Comparison of ENCODE assay signal across 12 cellular contexts in genomic region chr20:39829713-39830112, GRCh38.
A peak's percentile ranks its signal among the peaks of the same experiment; 100 is the strongest.
DNase-seq lines count a peak whose midpoint lies in the region; ATAC-seq lines count a peak whose summit lies in the region.
"Had no signal": no experiment of that assay in that cellular context is flagged by ENCODE, and none has a peak within 500 bp of the region (broad histone marks: within the 10 kb centered on the region; RNA-seq: fewer than 3 reads in every experiment).

No MANE protein-coding gene starts in this region.

- H3K36me3 Mint-ChIP-seq in activated CD4-positive, alpha-beta T cell treated with anti-CD3 and anti-CD28 coated beads for 36 hours (ENCODE audit: low read depth): no peaks in the 10 kb centered on the region
- no peaks in the 10 kb centered on the region for H3K36me3 Mint-ChIP-seq in stimulated activated naive B cell treated with anti-CD40 and anti-IgM and Interleukin-4, amounts not matched to agents 10 μg/mL and 1 μg/mL and 100 μg/mL, for 72 hours

- intact Hi-C loops in activated CD4-positive, alpha-beta T cell treated with anti-CD3 and anti-CD28 coated beads for 36 hours (cut with DNase I, micrococcal nuclease): no loop called here

- CTCF ChIA-PET in activated CD4-positive, alpha-beta T cell treated with anti-CD3 and anti-CD28 coated beads for 36 hours (lab: Charles Lee): interaction anchor here (0.6 kb wide), 2 partner anchors 270 to 1114 kb away, joined by 3 read pairs; no protein-coding TSS in a partner anchor

- H3K4me3 Mint-ChIP-seq in activated CD4-positive, alpha-beta T cell treated with anti-CD3 and anti-CD28 coated beads for 36 hours: no peak overlapping the region
- H3K4me3 Mint-ChIP-seq in stimulated activated naive B cell treated with anti-CD40 and anti-IgM and Interleukin-4, amounts not matched to agents 10 μg/mL and 1 μg/mL and 100 μg/mL, for 72 hours: peak overlapping the region in 1 of 2 donors; percentile 43

- no peak overlapping the region for H3K27ac Mint-ChIP-seq in activated CD4-positive, alpha-beta T cell treated with anti-CD3 and anti-CD28 coated beads for 36 hours
- H3K27ac Mint-ChIP-seq in stimulated activated naive B cell treated with anti-CD40 and anti-IgM and Interleukin-4, amounts not matched to agents 10 μg/mL and 1 μg/mL and 100 μg/mL, for 72 hours: no peak overlapping the region

- no peak for ATAC-seq in activated CD4-positive, alpha-beta T cell treated with anti-CD3 and anti-CD28 coated beads for 36 hours
- ATAC-seq in HG02623 (IDR thresholded peaks at IDR 0.05; ENCODE audit: unreplicated experiment): peak; percentile 68
- peak; percentile 63 for ATAC-seq in HG03575 (IDR thresholded peaks at IDR 0.05; ENCODE audit: extremely low read depth, insufficient number of reproducible peaks, low FRiP score, unreplicated experiment)
- peak; percentile 93 to 96 for ATAC-seq in stimulated activated naive B cell treated with anti-CD40 and anti-IgM and Interleukin-4, amounts not matched to agents 10 μg/mL and 1 μg/mL and 100 μg/mL, for 72 hours (replicated peaks)
- ATAC-seq: body of pancreas, foreskin keratinocyte had no signal

- DNase-seq in activated CD4-positive, alpha-beta T cell treated with anti-CD3 and anti-CD28 coated beads for 36 hours: peak; percentile 30
- no peak for DNase-seq in activated CD4-positive, alpha-beta T cell treated with anti-CD3 and anti-CD28 coated beads for 4 hours
- DNase-seq in stimulated activated naive B cell treated with anti-CD40 and anti-IgM and Interleukin-4, amounts not matched to agents 10 μg/mL and 1 μg/mL and 100 μg/mL, for 72 hours: peak; percentile 29
- DNase-seq in AG08395 (ENCODE audit: low spot score): no peak
- no peak for DNase-seq in activated CD8-positive, alpha-beta memory T cell treated with anti-CD3 and anti-CD28 coated beads, Interleukin-2, amount 50 U/mL, for 4 hours
- DNase-seq in stimulated activated CD4-positive, alpha-beta T cell treated with anti-CD3 and anti-CD28 coated beads, Interleukin-1b, Interleukin-23, amount 100 ng/mL, for 48 hours: no peak
- DNase-seq: 8988T, body of pancreas, foreskin keratinocyte, ovary had no signal

- POLR2A ChIA-PET in activated CD4-positive, alpha-beta T cell treated with anti-CD3 and anti-CD28 coated beads for 36 hours (lab: Charles Lee): interaction anchor here (0.7 kb wide), 1 partner anchor 354 kb away, joined by 3 read pairs; no protein-coding TSS in a partner anchor

- H3K27me3 Mint-ChIP-seq in activated CD4-positive, alpha-beta T cell treated with anti-CD3 and anti-CD28 coated beads for 36 hours: peaks cover 13% of the 10 kb centered on the region
- H3K27me3 Mint-ChIP-seq in stimulated activated naive B cell treated with anti-CD40 and anti-IgM and Interleukin-4, amounts not matched to agents 10 μg/mL and 1 μg/mL and 100 μg/mL, for 72 hours: peaks cover 0 to 4% of the 10 kb centered on the region in 2 donors

- no peaks in the 10 kb centered on the region for H3K4me1 Mint-ChIP-seq in activated CD4-positive, alpha-beta T cell treated with anti-CD3 and anti-CD28 coated beads for 36 hours
- peaks cover 6 to 12% of the 10 kb centered on the region in 2 donors for H3K4me1 Mint-ChIP-seq in stimulated activated naive B cell treated with anti-CD40 and anti-IgM and Interleukin-4, amounts not matched to agents 10 μg/mL and 1 μg/mL and 100 μg/mL, for 72 hours

- peaks cover 5% of the 10 kb centered on the region for H3K9me3 Mint-ChIP-seq in activated CD4-positive, alpha-beta T cell treated with anti-CD3 and anti-CD28 coated beads for 36 hours (ENCODE audit: low read depth)
- peaks cover 0 to 3% of the 10 kb centered on the region in 2 donors for H3K9me3 Mint-ChIP-seq in stimulated activated naive B cell treated with anti-CD40 and anti-IgM and Interleukin-4, amounts not matched to agents 10 μg/mL and 1 μg/mL and 100 μg/mL, for 72 hours

Comparison
In these comparisons a context has a peak if more than half of its experiments do, and no peak if none do; other contexts are left out.
1. DNase-seq: peak in activated CD4-positive, alpha-beta T cell treated with anti-CD3 and anti-CD28 coated beads for 36 hours (single experiment) and stimulated activated naive B cell treated with anti-CD40 and anti-IgM and Interleukin-4, amounts not matched to agents 10 μg/mL and 1 μg/mL and 100 μg/mL, for 72 hours (single experiment); none in activated CD4-positive, alpha-beta T cell treated with anti-CD3 and anti-CD28 coated beads for 4 hours (0 of 2), AG08395 (single experiment), activated CD8-positive, alpha-beta memory T cell treated with anti-CD3 and anti-CD28 coated beads, Interleukin-2, amount 50 U/mL, for 4 hours (single experiment) and stimulated activated CD4-positive, alpha-beta T cell treated with anti-CD3 and anti-CD28 coated beads, Interleukin-1b, Interleukin-23, amount 100 ng/mL, for 48 hours (single experiment).